ENCODE assay signal across 8 cellular contexts in the genomic region with DNA sequence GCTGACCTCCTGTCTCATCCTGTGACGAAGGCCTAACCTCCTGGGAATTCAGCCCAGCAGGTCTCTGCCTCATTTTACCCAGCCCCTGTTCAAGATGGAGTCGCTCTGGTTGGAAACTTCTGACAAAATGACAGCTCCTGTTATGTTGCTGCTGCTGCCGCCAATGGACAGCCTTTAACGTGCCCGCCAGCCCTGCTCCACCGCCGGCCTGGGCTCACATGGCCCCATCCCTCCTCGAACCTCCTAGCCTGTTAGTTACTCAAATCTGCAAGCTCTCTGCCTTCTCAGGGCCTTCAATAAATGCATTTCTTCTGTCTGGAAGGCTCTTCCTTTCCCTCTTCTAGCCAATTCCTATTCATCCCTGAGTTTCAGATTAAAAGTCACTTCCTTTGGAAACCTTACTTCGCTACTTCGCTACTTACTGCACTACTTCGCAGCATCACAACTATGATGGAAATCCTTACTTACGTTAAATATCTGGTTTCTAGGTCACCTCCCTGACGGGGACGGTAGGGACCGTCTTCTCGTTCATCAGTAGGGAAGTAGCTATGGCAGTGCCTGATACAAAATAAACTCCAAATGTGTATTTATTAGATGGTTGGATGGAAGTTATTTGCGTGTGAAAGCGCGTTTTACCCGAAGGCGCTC. TPM values are rescaled to one million over a fixed set of nuclear protein-coding genes. Genes with fewer than 3 reads are reported as not detected.
DNase-seq lines count a peak whose midpoint lies in the region; ATAC-seq and TF ChIP-seq lines count a peak whose summit lies in the region.

No MANE protein-coding gene starts in this region.

- H3K36me3 Mint-ChIP-seq in H9 (ENCODE audit: insufficient read depth in 1 of 3, low read depth in 3 of 3), result peaks cover 0 to 12% (median 8%) of the 10 kb centered on the region in 3 experiments; a peak in 5 of 7 replicates
- H3K36me3 Mint-ChIP-seq in activated CD8-positive, alpha-beta T cell treated with anti-CD3 and anti-CD28 coated beads for 36 hours (ENCODE audit: low read depth), result peaks cover 12% of the 10 kb centered on the region

- no peak overlapping the region for H3K4ac ChIP-seq in H9 (ENCODE audit: low read depth, low read length)

- H3K14ac ChIP-seq in H9 (ENCODE audit: insufficient read depth, low read length), result no peak overlapping the region

- no peaks in the 10 kb centered on the region for H4K20me1 ChIP-seq in H9 (ENCODE audit: control insufficient read depth, insufficient read depth, insufficient read length)

- H2BK5ac ChIP-seq in H9 (ENCODE audit: insufficient read length, low read length), result no peak overlapping the region

- no peaks in the 10 kb centered on the region; the same call in 1 of the 2 replicates for H3K4me1 ChIP-seq in H9 (ENCODE audit: insufficient read depth, low read length)

- CTCF ChIA-PET in BJ (lab: Yijun Ruan, JAX), result interaction anchor here (0.9 to 2.1 kb wide), 8 partner anchors 8 to 224 kb away, joined by 3 to 11 read pairs (median 4); no protein-coding TSS in a partner anchor
- CTCF ChIA-PET in activated CD8-positive, alpha-beta T cell treated with anti-CD3 and anti-CD28 coated beads for 36 hours (lab: Charles Lee), result interaction anchor here (0.6 to 2.2 kb wide), 7 partner anchors 8 to 351 kb away, joined by 3 to 12 read pairs (median 11); a partner anchor contains a TSS

- WGBS in H9 (ENCODE audit: extremely low coverage, insufficient read length, low lambda C conversion rate), result no CpG with 5 or more reads among the region's 21 CpGs

- no peak overlapping the region for H2BK120ac ChIP-seq in H9 (ENCODE audit: low read depth, low read length, poor library complexity, severe bottlenecking)

- no peak overlapping the region for H3K9ac ChIP-seq in H9 (ENCODE audit: extremely low read depth, insufficient read length, low read length)

- no peak overlapping the region for H2BK12ac ChIP-seq in H9 (ENCODE audit: insufficient read length, low read depth, low read length)

- POLR2A ChIA-PET in BJ (lab: Charles Lee), result interaction anchor here (0.6 to 1.2 kb wide), 2 partner anchors 164 to 211 kb away, joined by 3 to 4 read pairs; no protein-coding TSS in a partner anchor
- POLR2A ChIA-PET in activated CD8-positive, alpha-beta T cell treated with anti-CD3 and anti-CD28 coated beads for 36 hours (lab: Charles Lee), result interaction anchor here (1.0 to 1.5 kb wide), 4 partner anchors 10 to 112 kb away, joined by 3 to 6 read pairs (median 5); a partner anchor contains a TSS

- DNase-seq in BJ (ENCODE audit: low read depth) (no peak), H9 (no peak), NCI-H2029 treated with DMSO at 0.1 percent for 48 hours (lab: John Stamatoyannopoulos, UW) (no peak), KBM-7 (no peak)
- no peak for DNase-seq in activated CD8-positive, alpha-beta T cell treated with anti-CD3 and anti-CD28 coated beads for 36 hours
- no peak for DNase-seq in stimulated activated naive CD8-positive, alpha-beta T cell treated with anti-CD3 and anti-CD28 coated beads, Interleukin-15, Interleukin-2, amounts not matched to agents 100 U/mL and 50 U/mL, for 24 hours

- intact Hi-C loops in activated CD8-positive, alpha-beta T cell treated with anti-CD3 and anti-CD28 coated beads for 36 hours (cut with micrococcal nuclease), result no loop called here

- no peak overlapping the region for H2BK20ac ChIP-seq in H9 (ENCODE audit: low read depth, low read length, poor library complexity, severe bottlenecking)

- H3K4me3 Mint-ChIP-seq in H9, result peak overlapping the region; percentile 58 to 75
- peak overlapping the region; percentile 75 for H3K4me3 Mint-ChIP-seq in activated CD8-positive, alpha-beta T cell treated with anti-CD3 and anti-CD28 coated beads for 36 hours

- H4K91ac ChIP-seq in H9 (ENCODE audit: insufficient read length, low read depth, low read length), result no peak overlapping the region

- H3K4me3 ChIP-seq in BJ (ENCODE audit: low read depth, low read length), result peak overlapping the region; percentile 48
- peak overlapping the region; percentile 52 for H3K4me3 ChIP-seq in iPS-11a (ENCODE audit: low read depth, low read length)

- H2AFZ ChIP-seq in H9 (ENCODE audit: low read length), result no peak overlapping the region

- no peak overlapping the region for H2AK5ac ChIP-seq in H9 (ENCODE audit: insufficient read length, low read length)

- no peak overlapping the region for H4K8ac ChIP-seq in H9 (replicated peaks; ENCODE audit: insufficient read length, low read depth, low read length)

- no peaks in the 10 kb centered on the region for H3K9me3 Mint-ChIP-seq in H9
- H3K9me3 Mint-ChIP-seq in activated CD8-positive, alpha-beta T cell treated with anti-CD3 and anti-CD28 coated beads for 36 hours, result no peaks in the 10 kb centered on the region

- no peaks in the 10 kb centered on the region for H3K9me3 ChIP-seq in H9 (ENCODE audit: control insufficient read depth, low read depth, low read length)

- peak overlapping the region in 2 of 3 experiments; percentile 48 to 87; a peak in 3 of 7 replicates for H3K27ac Mint-ChIP-seq in H9
- H3K27ac Mint-ChIP-seq in activated CD8-positive, alpha-beta T cell treated with anti-CD3 and anti-CD28 coated beads for 36 hours, result peak overlapping the region; percentile 77

- H3K56ac ChIP-seq in H9 (ENCODE audit: insufficient read length, low read depth, low read length), result no peak overlapping the region

- no peak overlapping the region for H3K18ac ChIP-seq in H9 (ENCODE audit: insufficient read length, low read depth, low read length)

- TF ChIP-seq CTCF in BJ (IDR thresholded peaks at IDR 0.05; ENCODE audit: insufficient read depth, low read depth, low read length), result no peak
- no peak for TF ChIP-seq CTCF in H9 (conservative IDR thresholded peaks at IDR 0.05)
- no peak for TF ChIP-seq CTCF in activated CD8-positive, alpha-beta T cell treated with anti-CD3 and anti-CD28 coated beads for 36 hours (IDR thresholded peaks at IDR 0.05)

- peak overlapping the region; percentile 53 for H3K4me2 ChIP-seq in H9 (ENCODE audit: insufficient read depth, insufficient read length, low read length)

- H3K23ac ChIP-seq in H9 (ENCODE audit: insufficient read length, low read depth, low read length), result no peak overlapping the region

- no peak overlapping the region for H3T11ph ChIP-seq in H9 (ENCODE audit: low read length)

- H3K23me2 ChIP-seq in H9 (ENCODE audit: insufficient read length, low read depth, low read length, poor library complexity, severe bottlenecking), result peaks cover 9% of the 10 kb centered on the region

- H3K27me3 ChIP-seq in BJ (ENCODE audit: control insufficient read depth, insufficient read depth, low read length), result no peaks in the 10 kb centered on the region
- no peaks in the 10 kb centered on the region for H3K27me3 ChIP-seq in H9 (ENCODE audit: insufficient read depth, low read length)

- no peak overlapping the region for H4K5ac ChIP-seq in H9 (ENCODE audit: insufficient read length, low read depth, low read length)

- in situ Hi-C loops in KBM-7 (cut with MboI; ENCODE audit: low pct_unique_long_range_greater_than_20kb, low sequenced_read_pairs), result no loop called here

- ATAC-seq in activated CD8-positive, alpha-beta T cell treated with anti-CD3 and anti-CD28 coated beads for 36 hours, result peak; percentile 8
- ATAC-seq in stimulated activated naive CD8-positive, alpha-beta T cell treated with anti-CD3 and anti-CD28 coated beads, Interleukin-15, Interleukin-2, amounts not matched to agents 100 U/mL and 50 U/mL, for 24 hours, result peak; percentile 2
- no peak for ATAC-seq in GM18861 (IDR thresholded peaks at IDR 0.05; ENCODE audit: unreplicated experiment)

- peaks cover 33% of the 10 kb centered on the region for H3K27me3 Mint-ChIP-seq in H9 (ENCODE audit: low read depth)
- no peaks in the 10 kb centered on the region for H3K27me3 Mint-ChIP-seq in activated CD8-positive, alpha-beta T cell treated with anti-CD3 and anti-CD28 coated beads for 36 hours

- no peak overlapping the region for H2BK15ac ChIP-seq in H9 (ENCODE audit: low read depth, low read length)

- no peaks in the 10 kb centered on the region for H3K79me1 ChIP-seq in H9 (ENCODE audit: insufficient read depth, low read depth, low read length, poor library complexity, severe bottlenecking)

- no peak overlapping the region for H3K27ac ChIP-seq in H9 (ENCODE audit: insufficient read length, low read depth, low read length)

- H3K36me3 ChIP-seq in BJ (ENCODE audit: control insufficient read depth, insufficient read depth, low read length), result peaks cover 7% of the 10 kb centered on the region

- peaks cover 11 to 20% of the 10 kb centered on the region in 2 experiments for H3K4me1 Mint-ChIP-seq in H9
- peaks cover 35% of the 10 kb centered on the region for H3K4me1 Mint-ChIP-seq in activated CD8-positive, alpha-beta T cell treated with anti-CD3 and anti-CD28 coated beads for 36 hours (ENCODE audit: low read depth)

- no peaks in the 10 kb centered on the region for H3K79me2 ChIP-seq in H9 (ENCODE audit: insufficient read depth, low read length)

RNA-seq across cellular contexts. Expression of a gene that starts 0.5 kb away (rescaled TPM):
- 16.3 and 45.3 TPM in 2 replicates for polyA plus RNA-seq in BJ (2011; rRNA removed)
- polyA minus RNA-seq in BJ (2011; rRNA and poly(A)+ RNA removed), result 16.8 and 22.8 TPM in 2 replicates
- 20.4 and 23.5 TPM in 2 replicates for total RNA-seq in H9 (2021)
- 10 to 100 TPM; 10.8 to 11.4 TPM for total RNA-seq in activated CD8-positive, alpha-beta T cell treated with anti-CD3 and anti-CD28 coated beads for 36 hours

RNA-seq across cellular contexts. Expression of a gene that starts 17.2 kb away (rescaled TPM):
- polyA plus RNA-seq in BJ (2011; rRNA removed), result 0.49 and 0.54 TPM in 2 replicates
- polyA minus RNA-seq in BJ (2011; rRNA and poly(A)+ RNA removed), result 0.15 and 0.24 TPM in 2 replicates
- total RNA-seq in H9 (2021), result 1.3 and 1.5 TPM in 2 replicates
- total RNA-seq in activated CD8-positive, alpha-beta T cell treated with anti-CD3 and anti-CD28 coated beads for 36 hours, result under 1 TPM; 0.43 to 0.49 TPM

RNA-seq across cellular contexts. Expression of a gene that starts 26.4 kb away (rescaled TPM):
- polyA plus RNA-seq in BJ (2011; rRNA removed), result 28.6 and 41.5 TPM in 2 replicates
- 19.5 and 28.4 TPM in 2 replicates for polyA minus RNA-seq in BJ (2011; rRNA and poly(A)+ RNA removed)
- 81.4 and 84.1 TPM in 2 replicates for total RNA-seq in H9 (2021)
- 10 to 100 TPM; 59.5 to 60.9 TPM for total RNA-seq in activated CD8-positive, alpha-beta T cell treated with anti-CD3 and anti-CD28 coated beads for 36 hours

RNA-seq across cellular contexts. Expression of a gene that starts 31.4 kb away (rescaled TPM):
- polyA plus RNA-seq in BJ (2011; rRNA removed), result 40.9 and 50.1 TPM in 2 replicates
- polyA minus RNA-seq in BJ (2011; rRNA and poly(A)+ RNA removed), result 27.2 and 39.3 TPM in 2 replicates
- total RNA-seq in H9 (2021), result 42.1 and 45.3 TPM in 2 replicates
- total RNA-seq in activated CD8-positive, alpha-beta T cell treated with anti-CD3 and anti-CD28 coated beads for 36 hours, result 10 to 100 TPM; 42.7 to 45.9 TPM

RNA-seq across cellular contexts. Expression of a gene that starts 42.0 kb away (rescaled TPM):
- polyA plus RNA-seq in BJ (2011; rRNA removed), result 3.4 and 5.8 TPM in 2 replicates
- 1.6 and 2.4 TPM in 2 replicates for polyA minus RNA-seq in BJ (2011; rRNA and poly(A)+ RNA removed)
- total RNA-seq in H9 (2021), result 36.0 and 37.4 TPM in 2 replicates
- 10 to 100 TPM; 18.1 to 21.4 TPM for total RNA-seq in activated CD8-positive, alpha-beta T cell treated with anti-CD3 and anti-CD28 coated beads for 36 hours
